ENCODE assay signal across 8 cellular contexts in genomic region chr2:47619582-47620320, GRCh38. TPM values are rescaled to one million over a fixed set of nuclear protein-coding genes. Genes with fewer than 3 reads are reported as not detected.
DNase-seq lines count a peak whose midpoint lies in the region; ATAC-seq, FAIRE-seq and TF ChIP-seq lines count a peak whose summit lies in the region.
"Not testable (repeated sequence)": the region's sequence is repeated elsewhere in the genome, so short reads cannot be mapped to it uniquely, and the experiment has no call there.
"Had no signal": no experiment of that assay in that cellular context is flagged by ENCODE, and none has a peak within 500 bp of the region (broad histone marks: within the 10 kb centered on the region; RNA-seq: fewer than 3 reads in every experiment).

No MANE protein-coding gene starts in this region.

- CTCF ChIA-PET in A549 (lab: Yijun Ruan, JAX): not testable (repeated sequence)

- not testable (repeated sequence) for H3K79me1 ChIP-seq in neuronal stem cell (ENCODE audit: low read depth, low read length)

- not testable (repeated sequence) for H3K23ac ChIP-seq in neuronal stem cell (ENCODE audit: low read depth, low read length, poor library complexity)

- H2BK15ac ChIP-seq in neuronal stem cell (ENCODE audit: low read length): not testable (repeated sequence)

- not testable (repeated sequence) for H3K27me3 ChIP-seq in neuronal stem cell (ENCODE audit: control insufficient read depth in 3 of 3, insufficient read depth in 3 of 3, low read depth in 1 of 3, low read length in 3 of 3)

- TF ChIP-seq RAD21 in A549 (conservative IDR thresholded peaks at IDR 0.05 in 1 of 2, IDR thresholded peaks at IDR 0.05 in 1 of 2): not testable (repeated sequence)

- intact Hi-C loops in cardiac septum (cut with DNase I): not testable (repeated sequence)

- H3K14ac ChIP-seq in neuronal stem cell (ENCODE audit: low read length): not testable (repeated sequence)

- not testable (repeated sequence) for H3K27ac ChIP-seq in A549, coronary artery
- peak overlapping the region; percentile 41 for H3K27ac ChIP-seq in neuronal stem cell (replicated peaks; ENCODE audit: low read length)

- TF ChIP-seq EP300 in A549 (IDR thresholded peaks at IDR 0.05): not testable (repeated sequence)

- not testable (repeated sequence) for H2AK5ac ChIP-seq in neuronal stem cell (ENCODE audit: low read depth, low read length)

- not testable (repeated sequence) for H3K4ac ChIP-seq in neuronal stem cell (ENCODE audit: low read length)

- H2BK12ac ChIP-seq in neuronal stem cell (ENCODE audit: low read length): peak overlapping the region; percentile 82

- H3K4me2 ChIP-seq in A549; neuronal stem cell (ENCODE audit: insufficient read depth, low read length, poor library complexity, severe bottlenecking): not testable (repeated sequence)

- H3K9me3 ChIP-seq in A549; neuronal stem cell (replicated peaks in 1 of 2; ENCODE audit: control insufficient read depth in 2 of 2, insufficient read depth in 1 of 2, low read depth in 1 of 2, low read length in 2 of 2): not testable (repeated sequence)

- H3K9ac ChIP-seq in neuronal stem cell (ENCODE audit: low read depth, low read length, poor library complexity): not testable (repeated sequence)

- H2BK5ac ChIP-seq in neuronal stem cell (ENCODE audit: low read length): not testable (repeated sequence)

- H4K91ac ChIP-seq in neuronal stem cell (ENCODE audit: low read depth, low read length, poor library complexity): not testable (repeated sequence)

- not testable (repeated sequence) for H3K4me1 ChIP-seq in A549
- H3K4me1 ChIP-seq in neuronal stem cell (ENCODE audit: control insufficient read depth in 2 of 2, insufficient read depth in 1 of 2, low read depth in 1 of 2, low read length in 2 of 2): peaks cover 37 to 40% of the 10 kb centered on the region in 2 donors

- WGBS in A549 (ENCODE audit: missing lambda C conversion rate): 62% methylated on average over 9 of the region's 9 CpGs
- WGBS in neuronal stem cell (ENCODE audit: extremely low coverage in 2 of 2, insufficient read length in 2 of 2, insufficient replicate concordance in 1 of 2), 2 donors: no CpG with 5 or more reads among the region's 9 CpGs

- peak overlapping the region; percentile 68 for H3K18ac ChIP-seq in neuronal stem cell (ENCODE audit: low read length)

- H2AFZ ChIP-seq in neuronal stem cell (ENCODE audit: low read length): not testable (repeated sequence)

- peak overlapping the region; percentile 83 for H2BK120ac ChIP-seq in neuronal stem cell (ENCODE audit: low read depth, low read length)

- H3K36me3 ChIP-seq in neuronal stem cell (replicated peaks in 1 of 2; ENCODE audit: control insufficient read depth in 2 of 2, insufficient read depth in 2 of 2, low read length in 2 of 2): not testable (repeated sequence)

- DNase-seq in A549 (ENCODE audit: low read depth in 1 of 2, low spot score in 1 of 2); neuronal stem cell (ENCODE audit: low spot score): not testable (repeated sequence)
- DNase-seq in coronary artery (ENCODE audit: low spot score) (peak; percentile 12), cardiac septum (ENCODE audit: low spot score) (peak; percentile 58), mesenteric fat pad (ENCODE audit: low spot score) (peak; percentile 24)

- TF ChIP-seq CTCF in A549 (IDR thresholded peaks at IDR 0.05); coronary artery (IDR thresholded peaks at IDR 0.05): not testable (repeated sequence)

- TF ChIP-seq POLR2A in A549 (IDR thresholded peaks at IDR 0.05; ENCODE audit: low read length): not testable (repeated sequence)

- H3K4me3 ChIP-seq in A549; coronary artery; neuronal stem cell (ENCODE audit: low read length in 2 of 2): not testable (repeated sequence)

- FAIRE-seq in A549 (lab: Jason Lieb, UNC): not testable (repeated sequence)

- H4K8ac ChIP-seq in neuronal stem cell (ENCODE audit: low read depth, low read length): not testable (repeated sequence)

- POLR2A ChIA-PET in A549 (lab: Yijun Ruan, JAX): not testable (repeated sequence)

- ATAC-seq in A549: not testable (repeated sequence)

TF ChIP-seq in A549, 52 proteins besides CTCF, POLR2A, EP300 and RAD21:
- peak; percentile 52 for TF ChIP-seq ZC3H11A (IDR thresholded peaks at IDR 0.05)

RNA-seq across cellular contexts. Expression of gene KCNK12, which starts 49.0 kb away (rescaled TPM):
- 0.01 TPM in 2 replicates for polyA plus RNA-seq in A549 (2011; rRNA removed)
- polyA plus RNA-seq in A549 (2012; cell fraction: cytosol; rRNA removed): 0.01 and 0.04 TPM in 2 replicates
- polyA plus RNA-seq in A549 (2012; cell fraction: nucleus; rRNA removed): 0.02 and 0.04 TPM in 2 replicates
- 0.01 TPM in 2 of 3 replicates, not detected in the other for polyA plus RNA-seq in A549 (2017; fragmentation: RNase III; extraction: RNeasy Plus Mini Kit Qiagen cat#74134 plus additional on column Dnase treatment)
- 0.17 TPM in 1 of 2 replicates, not detected in the other for polyA minus RNA-seq in A549 (2011; rRNA and poly(A)+ RNA removed)
- 0.05 TPM for total RNA-seq in cardiac septum
- not detected for total RNA-seq in mesenteric fat pad
- 7.9 TPM for polyA plus RNA-seq in neuronal stem cell (2013, experiment 1 of 2)
- 7.8 TPM for polyA plus RNA-seq in neuronal stem cell (2013, experiment 2 of 2)
- total RNA-seq: A172, A673 had no signal
- polyA plus RNA-seq: CD14-positive monocyte had no signal
